In genomic region chr12:92226961-92227360, GRCh38 we compare ENCODE assay signal across 25 cellular contexts.
"Had no signal": no experiment of that assay in that cellular context is flagged by ENCODE, and none has a peak within 500 bp of the region (broad histone marks: within the 10 kb centered on the region; RNA-seq: fewer than 3 reads in every experiment).

No MANE protein-coding gene starts in this region.

- H3K36me3 ChIP-seq: esophagus muscularis mucosa, gastroesophageal sphincter, left lung, lower lobe of right lung, right lobe of liver, spleen, thoracic aorta, transverse colon had no signal

- H3K27me3 ChIP-seq: esophagus muscularis mucosa, gastroesophageal sphincter, left lung, right lobe of liver, spleen, transverse colon had no signal

- H3K4me3 ChIP-seq: coronary artery, esophagus muscularis mucosa, gastroesophageal sphincter, left lung, lower lobe of right lung, psoas muscle, right lobe of liver, spleen, thoracic aorta, transverse colon had no signal

- H3K27me3 Mint-ChIP-seq: naive thymus-derived CD4-positive, alpha-beta T cell; stimulated activated memory B cell treated with anti-CD40 and anti-IgM and Interleukin-4, amounts not matched to agents 10 μg/mL and 1 μg/mL and 100 μg/mL, for 72 hours; stimulated activated naive CD8-positive, alpha-beta T cell treated with anti-CD3 and anti-CD28 coated beads, Interleukin-15, amount 100 ng/mL, for 72 hours had no signal

- FAIRE-seq: endothelial cell of umbilical vein, keratinocyte had no signal

- ATAC-seq: gastroesophageal sphincter; left lung; lower lobe of right lung; naive thymus-derived CD4-positive, alpha-beta T cell; psoas muscle; stimulated activated memory B cell treated with anti-CD40 and anti-IgM and Interleukin-4, amounts not matched to agents 10 μg/mL and 1 μg/mL and 100 μg/mL, for 72 hours; stimulated activated naive CD8-positive, alpha-beta T cell treated with anti-CD3 and anti-CD28 coated beads, Interleukin-15, amount 100 ng/mL, for 72 hours had no signal

- H3K27ac ChIP-seq: coronary artery, esophagus muscularis mucosa, gastroesophageal sphincter, left lung, lower lobe of right lung, psoas muscle, spleen, thoracic aorta, transverse colon had no signal

- H3K4me1 ChIP-seq: lower lobe of right lung, psoas muscle had no signal

- H3K27ac Mint-ChIP-seq: endodermal cell; nephron progenitor cell; stimulated activated memory B cell treated with anti-CD40 and anti-IgM and Interleukin-4, amounts not matched to agents 10 μg/mL and 1 μg/mL and 100 μg/mL, for 72 hours had no signal

- H3K36me3 Mint-ChIP-seq: naive thymus-derived CD4-positive, alpha-beta T cell; stimulated activated memory B cell treated with anti-CD40 and anti-IgM and Interleukin-4, amounts not matched to agents 10 μg/mL and 1 μg/mL and 100 μg/mL, for 72 hours had no signal

- H3K4me3 Mint-ChIP-seq: endodermal cell; naive thymus-derived CD4-positive, alpha-beta T cell; nephron progenitor cell; stimulated activated memory B cell treated with anti-CD40 and anti-IgM and Interleukin-4, amounts not matched to agents 10 μg/mL and 1 μg/mL and 100 μg/mL, for 72 hours; stimulated activated naive CD8-positive, alpha-beta T cell treated with anti-CD3 and anti-CD28 coated beads, Interleukin-15, amount 100 ng/mL, for 72 hours had no signal

- DNase-seq: effector CD4-positive, alpha-beta T cell; endodermal cell; glutamatergic neuron; left lung; lower lobe of right lung; mesendoderm; naive thymus-derived CD4-positive, alpha-beta T cell; nephron progenitor cell; psoas muscle; retina; right lobe of liver; spleen; stimulated activated CD4-positive, alpha-beta T cell treated with anti-CD3 and anti-CD28 coated beads, Interleukin-15, amount 100 ng/mL, for 24 hours; stimulated activated CD4-positive, alpha-beta T cell treated with anti-CD3 and anti-CD28 coated beads, Interleukin-1b, Interleukin-23, amount 100 ng/mL, for 48 hours; stimulated activated CD4-positive, alpha-beta T cell treated with anti-CD3 and anti-CD28 coated beads, Interleukin-4, amount 100 ng/mL, for 24 hours; stimulated activated naive CD8-positive, alpha-beta T cell treated with anti-CD3 and anti-CD28 coated beads, Interleukin-15, amount 100 ng/mL, for 72 hours; substantia nigra; transverse colon had no signal

- H3K9me3 Mint-ChIP-seq: endodermal cell; nephron progenitor cell; stimulated activated memory B cell treated with anti-CD40 and anti-IgM and Interleukin-4, amounts not matched to agents 10 μg/mL and 1 μg/mL and 100 μg/mL, for 72 hours had no signal

- H3K9me3 ChIP-seq: esophagus muscularis mucosa, gastroesophageal sphincter, left lung, lower lobe of right lung, psoas muscle, right lobe of liver, spleen, thoracic aorta, transverse colon had no signal

- H3K4me1 Mint-ChIP-seq: stimulated activated memory B cell treated with anti-CD40 and anti-IgM and Interleukin-4, amounts not matched to agents 10 μg/mL and 1 μg/mL and 100 μg/mL, for 72 hours had no signal
